In genomic region chr2:16664052-16664731, GRCh38 we compare ENCODE assay signal across 8 cellular contexts. TPM values are rescaled to one million over a fixed set of nuclear protein-coding genes. Genes with fewer than 3 reads are reported as not detected.
DNase-seq lines count a peak whose midpoint lies in the region; ATAC-seq, FAIRE-seq and TF ChIP-seq lines count a peak whose summit lies in the region.

No MANE protein-coding gene starts in this region.

- H3K79me2 ChIP-seq in HepG2 (ENCODE audit: insufficient read depth, low read length) (no peaks in the 10 kb centered on the region), PC-3 (ENCODE audit: low read length) (no peaks in the 10 kb centered on the region)

- H3K4me1 ChIP-seq in HepG2 (ENCODE audit: insufficient read depth, low read length), result peaks cover 5% of the 10 kb centered on the region; the same call in 1 of the 2 replicates
- H3K4me1 ChIP-seq in stomach smooth muscle (ENCODE audit: control insufficient read depth, insufficient read depth, low read length), result peaks cover 37% of the 10 kb centered on the region
- no peaks in the 10 kb centered on the region for H3K4me1 ChIP-seq in PC-3 (ENCODE audit: insufficient read depth, low read length)

- POLR2A ChIA-PET in HepG2 (lab: Yijun Ruan, JAX), result no interaction called here
- POLR2A ChIA-PET in PC-3 (lab: Charles Lee; ENCODE audit: unreplicated experiment), result no interaction called here

- H3K36me3 ChIP-seq in HepG2 (replicated peaks in 1 of 2; ENCODE audit: control insufficient read depth in 1 of 2, insufficient read depth in 2 of 2, low read length in 2 of 2) (no peaks in the 10 kb centered on the region), stomach smooth muscle (ENCODE audit: control insufficient read depth in 2 of 2, insufficient read depth in 2 of 2, low read length in 2 of 2) (no peaks in the 10 kb centered on the region), PC-3 (ENCODE audit: low read depth, low read length) (no peaks in the 10 kb centered on the region)

- no peak for TF ChIP-seq EP300 in HepG2 (IDR thresholded peaks at IDR 0.05; ENCODE audit: low read depth in 2 of 2, low read length in 2 of 2)
- TF ChIP-seq EP300 in HepG2 (CRISPR knock-in tag; IDR thresholded peaks at IDR 0.05; ENCODE audit: borderline replicate concordance), result no peak

- H3K27me3 ChIP-seq in HepG2 (ENCODE audit: control insufficient read depth in 1 of 2, insufficient read depth in 2 of 2, low read length in 2 of 2), result peaks cover 6 to 45% of the 10 kb centered on the region in 2 experiments; a peak in 3 of 5 replicates
- no peaks in the 10 kb centered on the region for H3K27me3 ChIP-seq in stomach smooth muscle (ENCODE audit: control insufficient read depth in 1 of 2, insufficient read depth in 2 of 2, low read length in 2 of 2)
- H3K27me3 ChIP-seq in PC-3 (ENCODE audit: low read length), result peaks cover 8% of the 10 kb centered on the region

- no peaks in the 10 kb centered on the region for H3K9me3 ChIP-seq in HepG2 (ENCODE audit: low read length)
- H3K9me3 ChIP-seq in stomach smooth muscle (ENCODE audit: control insufficient read depth in 2 of 2, low read length in 2 of 2), result no peaks in the 10 kb centered on the region
- H3K9me3 ChIP-seq in PC-3 (ENCODE audit: low read length), result no peaks in the 10 kb centered on the region

- CTCF ChIA-PET in HepG2 (lab: Yijun Ruan, JAX; ENCODE audit: low intra/inter-chr PET ratio, low total read pairs), result no interaction called here
- CTCF ChIA-PET in PC-3 (lab: Charles Lee), result no interaction called here

- H3K4me2 ChIP-seq in HepG2 (ENCODE audit: low read depth, low read length) (no peak overlapping the region), PC-3 (ENCODE audit: low read length) (no peak overlapping the region)

- no peak for TF ChIP-seq POLR2A in HepG2 (IDR thresholded peaks at IDR 0.05; ENCODE audit: insufficient read depth in 1 of 2, low read depth in 2 of 2, low read length in 2 of 2)

- H3K27ac ChIP-seq in HepG2 (ENCODE audit: extremely low read length, insufficient read depth, low read length), result no peak overlapping the region
- H3K27ac ChIP-seq in stomach smooth muscle (ENCODE audit: low read length), result peak overlapping the region; percentile 58
- no peak overlapping the region for H3K27ac ChIP-seq in PC-3 (ENCODE audit: low read length)

- no peak for TF ChIP-seq RAD21 in HepG2 (CRISPR knock-in tag; IDR thresholded peaks at IDR 0.05)

- H3K4me3 ChIP-seq in HepG2 (replicated peaks in 1 of 3; ENCODE audit: insufficient read depth in 1 of 3, low read depth in 2 of 3, low read length in 3 of 3) (no peak overlapping the region), stomach smooth muscle (ENCODE audit: low read length in 2 of 2) (peak overlapping the region; percentile 79 to 84), PC-3 (ENCODE audit: low read length) (no peak overlapping the region)

- H4K20me1 ChIP-seq in HepG2 (ENCODE audit: insufficient read depth, low read length) (peaks cover 4% of the 10 kb centered on the region; the same call in 1 of the 2 replicates), PC-3 (ENCODE audit: low read length) (no peaks in the 10 kb centered on the region)

- FAIRE-seq in HepG2 (lab: Jason Lieb, UNC), result no peak

- H3K9me2 ChIP-seq in PC-3 (replicated peaks; ENCODE audit: low read length), result no peaks in the 10 kb centered on the region

- TF ChIP-seq CTCF in HepG2 (CRISPR knock-in tag; IDR thresholded peaks at IDR 0.05) (no peak), PC-3 (conservative IDR thresholded peaks at IDR 0.05; ENCODE audit: low read depth, low read length) (no peak)

- BruUV-seq in HepG2 (replicated peaks; lab: Mats Ljungman, UMichigan) (no TSS peak), PC-3 (replicated peaks; lab: Mats Ljungman, UMichigan) (no TSS peak)

- 40% methylated on average over 8 of the region's 9 CpGs for WGBS in HepG2 (ENCODE audit: low lambda C conversion rate)

- ATAC-seq in HepG2 (no peak), PC-3 (no peak), GM21529 (IDR thresholded peaks at IDR 0.05; ENCODE audit: unreplicated experiment) (no peak)

- intact Hi-C loops in HepG2 (cut with micrococcal nuclease; ENCODE audit: unreplicated experiment) (no loop called here), PC-3 (cut with micrococcal nuclease) (no loop called here)

- H3F3A ChIP-seq in PC-3 (ENCODE audit: low read length, unreplicated experiment), result no peaks in the 10 kb centered on the region

- DNase-seq in NCI-H1105 treated with DMSO at 0.1 percent for 48 hours (lab: John Stamatoyannopoulos, UW) (peak; percentile 41), NCI-H1105 (lab: John Stamatoyannopoulos, UW) (no peak), NCI-H526 treated with DMSO at 0.1 percent for 48 hours (lab: John Stamatoyannopoulos, UW) (peak; percentile 66), cerebellum (ENCODE audit: low spot score) (peak; percentile 82), HepG2 (ENCODE audit: low spot score) (no peak), PC-3 (no peak)

- H3K9ac ChIP-seq in HepG2 (ENCODE audit: insufficient read depth, low read depth, low read length) (no peak overlapping the region), stomach smooth muscle (ENCODE audit: low read length in 2 of 2) (peak overlapping the region; percentile 61 to 74), PC-3 (ENCODE audit: low read length) (no peak overlapping the region)

- in situ Hi-C loops in HepG2 (cut with HindIII; ENCODE audit: extremely low pct_ligation_motif_present, low pct_unique_long_range_greater_than_20kb), result no loop called here

- H2AFZ ChIP-seq in HepG2 (ENCODE audit: low read length) (no peak overlapping the region), PC-3 (ENCODE audit: low read length) (no peak overlapping the region)

TF ChIP-seq in HepG2, 621 proteins besides CTCF, POLR2A, EP300 and RAD21:
- no peak for TF ChIP-seq NFYB (CRISPR knock-in tag; IDR thresholded peaks at IDR 0.05)
- TF ChIP-seq ARID3A (IDR thresholded peaks at IDR 0.05; ENCODE audit: low read depth, low read length), result no peak
- TF ChIP-seq ZNF558 (CRISPR knock-in tag; IDR thresholded peaks at IDR 0.05; ENCODE audit: borderline replicate concordance), result no peak
- no peak for TF ChIP-seq PCBP1 (IDR thresholded peaks at IDR 0.05; ENCODE audit: borderline replicate concordance, low read depth, low read length)
- peak; percentile 53; the same call in 1 of the 2 replicates for TF ChIP-seq RFX1 (IDR thresholded peaks at IDR 0.05)

RNA-seq across cellular contexts. Expression of gene CYRIA, which starts 1.4 kb away (rescaled TPM):
- total RNA-seq in cerebellum (28.2 TPM), HepG2 (2016; rRNA removed; fragmentation: Illumina TruSeq; extraction: Trizol) (not detected in 2 replicates), PC-3 (2014; rRNA removed) (0.15 TPM in 1 of 2 replicates, not detected in the other)
- total RNA-seq in HepG2 (2016; cell fraction: cytosol; rRNA removed; fragmentation: Illumina TruSeq; extraction: Trizol; ENCODE audit: low read depth), result not detected in 2 replicates
- total RNA-seq in HepG2 (2016; cell fraction: insoluble cytoplasmic fraction; rRNA removed; fragmentation: Illumina TruSeq; extraction: Trizol), result not detected in 2 replicates
- total RNA-seq in HepG2 (2016; cell fraction: membrane; rRNA removed; fragmentation: Illumina TruSeq; extraction: Trizol), result not detected in 2 replicates
- total RNA-seq in HepG2 (2016; cell fraction: nucleus; rRNA removed; fragmentation: Illumina TruSeq; extraction: Trizol), result not detected in 2 replicates
- polyA plus RNA-seq in HepG2 (2011; rRNA removed), result 0.09 TPM in 1 of 2 replicates, not detected in the other
- polyA plus RNA-seq in HepG2 (2011; cell fraction: cytosol; rRNA removed), result not detected in 2 replicates
- polyA plus RNA-seq in HepG2 (2011; cell fraction: nucleus; rRNA removed), result 0.07 TPM in 1 of 2 replicates, not detected in the other
- not detected in 2 replicates for polyA plus RNA-seq in HepG2 (2012)
- polyA plus RNA-seq in HepG2 (2016; cell fraction: cytosol; fragmentation: Illumina TruSeq; extraction: Trizol; ENCODE audit: low read depth), result not detected in 2 replicates
- 0.12 TPM in 1 of 2 replicates, not detected in the other for polyA plus RNA-seq in HepG2 (2016; cell fraction: insoluble cytoplasmic fraction; fragmentation: Illumina TruSeq; extraction: Trizol; ENCODE audit: low read depth)
- not detected in 2 replicates for polyA plus RNA-seq in HepG2 (2016; cell fraction: membrane; fragmentation: Illumina TruSeq; extraction: Trizol; ENCODE audit: low read depth)
- not detected in 2 replicates for polyA plus RNA-seq in HepG2 (2016; cell fraction: nucleus; fragmentation: Illumina TruSeq; extraction: Trizol; ENCODE audit: insufficient read depth, low read depth)
- polyA minus RNA-seq in HepG2 (2011; rRNA and poly(A)+ RNA removed; ENCODE audit: low replicate concordance), result not detected in 2 replicates
- polyA minus RNA-seq in HepG2 (2011; cell fraction: cytosol; rRNA and poly(A)+ RNA removed), result not detected in 2 replicates
- not detected in 2 replicates for polyA minus RNA-seq in HepG2 (2011; cell fraction: nucleus; rRNA and poly(A)+ RNA removed)

Comparison
In these comparisons a context has a peak if more than half of its experiments do, and no peak if none do; other contexts are left out.
1. DNase-seq: peak in NCI-H1105 treated with DMSO at 0.1 percent for 48 hours (single experiment), NCI-H526 treated with DMSO at 0.1 percent for 48 hours (single experiment) and cerebellum (single experiment); none in NCI-H1105 (single experiment), HepG2 (single experiment) and PC-3 (single experiment).
2. H3K4me3 ChIP-seq: peak in stomach smooth muscle (2 of 2); none in HepG2 (0 of 3) and PC-3 (single experiment).
3. H3K9ac ChIP-seq: peak in stomach smooth muscle (2 of 2); none in HepG2 (single experiment) and PC-3 (single experiment).
4. RNA of gene CYRIA, which starts 1.4 kb away (total RNA-seq): 28.2 TPM in cerebellum (single experiment); 0.15 TPM in PC-3 and not detected in HepG2; every median in the first group is over 10 times any median in the second.